8 cellular contexts compared by ENCODE assay signal in genomic region chr17:45150911-45151809, GRCh38. TPM values are rescaled to one million over a fixed set of nuclear protein-coding genes. Genes with fewer than 3 reads are reported as not detected.
DNase-seq lines count a peak whose midpoint lies in the region; ATAC-seq and TF ChIP-seq lines count a peak whose summit lies in the region.

No MANE protein-coding gene starts in this region.

- peaks cover 43% of the 10 kb centered on the region for H3K4me1 Mint-ChIP-seq in activated naive CD8-positive, alpha-beta T cell treated with anti-CD3 and anti-CD28 coated beads, Interleukin-2, amount 50 U/mL, for 24 hours

- peaks cover 25% of the 10 kb centered on the region for H3K36me3 Mint-ChIP-seq in activated naive CD8-positive, alpha-beta T cell treated with anti-CD3 and anti-CD28 coated beads, Interleukin-2, amount 50 U/mL, for 24 hours (ENCODE audit: low read depth)

- peak overlapping the region; percentile 96 for H3K27ac ChIP-seq in left ventricle myocardium inferior (replicated peaks)
- H3K27ac ChIP-seq in right lobe of liver: peak overlapping the region in 2 of 3 donors; percentile 69 to 98

- DNase-seq in left ventricle myocardium inferior: no peak
- DNase-seq in left cardiac atrium: no peak
- no peak for DNase-seq in activated naive CD8-positive, alpha-beta T cell treated with anti-CD3 and anti-CD28 coated beads, Interleukin-2, amount 50 U/mL, for 24 hours
- DNase-seq in right lobe of liver: no peak
- DNase-seq in NCI-H526 treated with DMSO at 0.1 percent for 48 hours (lab: John Stamatoyannopoulos, UW): no peak

- H3K36me3 ChIP-seq in left ventricle myocardium inferior (no peaks in the 10 kb centered on the region), right lobe of liver (no peaks in the 10 kb centered on the region)

- peak overlapping the region; percentile 62 for H3K27ac Mint-ChIP-seq in activated naive CD8-positive, alpha-beta T cell treated with anti-CD3 and anti-CD28 coated beads, Interleukin-2, amount 50 U/mL, for 24 hours

- 14% methylated on average over 8 of the region's 8 CpGs for WGBS in right lobe of liver (ENCODE audit: insufficient coverage, low coverage, low lambda C conversion rate, missing lambda C conversion rate)

- TF ChIP-seq POLR2A in right lobe of liver (IDR thresholded peaks at IDR 0.05): no peak

- peaks cover 4% of the 10 kb centered on the region for H3K27me3 Mint-ChIP-seq in activated naive CD8-positive, alpha-beta T cell treated with anti-CD3 and anti-CD28 coated beads, Interleukin-2, amount 50 U/mL, for 24 hours

- ATAC-seq in left cardiac atrium (no peak), right lobe of liver (no peak), HG03442 (IDR thresholded peaks at IDR 0.05; ENCODE audit: unreplicated experiment) (no peak), GM21423 (IDR thresholded peaks at IDR 0.05; ENCODE audit: unreplicated experiment) (no peak), esophagus mucosa (no peak)
- ATAC-seq in activated naive CD8-positive, alpha-beta T cell treated with anti-CD3 and anti-CD28 coated beads, Interleukin-2, amount 50 U/mL, for 24 hours: no peak

- peak overlapping the region; percentile 97 for H3K4me3 Mint-ChIP-seq in activated naive CD8-positive, alpha-beta T cell treated with anti-CD3 and anti-CD28 coated beads, Interleukin-2, amount 50 U/mL, for 24 hours

- no peak for TF ChIP-seq CTCF in left ventricle myocardium inferior (IDR thresholded peaks at IDR 0.05; ENCODE audit: borderline replicate concordance)
- TF ChIP-seq CTCF in right lobe of liver (IDR thresholded peaks at IDR 0.05): no peak

- intact Hi-C loops in left ventricle myocardium inferior (cut with micrococcal nuclease): no loop called here
- intact Hi-C loops in left cardiac atrium (cut with DNase I): loop anchor here in 1 of 2 donors (5.0 kb wide), 1 partner anchor 46 kb away; no protein-coding TSS in a partner anchor
- intact Hi-C loops in right lobe of liver (cut with DNase I): no loop called here

- H3K27me3 ChIP-seq in left ventricle myocardium inferior (ENCODE audit: low read depth) (no peaks in the 10 kb centered on the region), right lobe of liver (no peaks in the 10 kb centered on the region)

- no peaks in the 10 kb centered on the region for H3K9me3 ChIP-seq in left ventricle myocardium inferior (replicated peaks)
- H3K9me3 ChIP-seq in right lobe of liver: no peaks in the 10 kb centered on the region

- no peaks in the 10 kb centered on the region for H3K9me3 Mint-ChIP-seq in activated naive CD8-positive, alpha-beta T cell treated with anti-CD3 and anti-CD28 coated beads, Interleukin-2, amount 50 U/mL, for 24 hours

- H3K4me1 ChIP-seq in left ventricle myocardium inferior: peaks cover 75% of the 10 kb centered on the region
- peaks cover 0 to 14% (median 5%) of the 10 kb centered on the region in 4 donors for H3K4me1 ChIP-seq in right lobe of liver

- peak overlapping the region; percentile 87 for H3K4me3 ChIP-seq in left ventricle myocardium inferior
- H3K4me3 ChIP-seq in right lobe of liver: peak overlapping the region in 2 of 3 donors; percentile 78 to 94

RNA-seq across cellular contexts. Expression of gene HEXIM1, which starts 2.9 kb away (rescaled TPM):
- total RNA-seq in left ventricle myocardium inferior (28.8 TPM), left cardiac atrium (10 to 100 TPM; 27.8 to 31.7 TPM), right lobe of liver (10 to 100 TPM; 14.0 to 27.1 (median 19.6) TPM), esophagus mucosa (22.6 TPM)

RNA-seq across cellular contexts. Expression of gene HEXIM2, which starts 10.5 kb away (rescaled TPM):
- total RNA-seq in left ventricle myocardium inferior (7.0 TPM), left cardiac atrium (1 to 10 TPM; 4.2 to 4.4 TPM), right lobe of liver (10 to 100 TPM in 1 of 6 experiments, 1 to 10 TPM in 5; 2.6 to 13.5 (median 5.4) TPM), esophagus mucosa (4.7 TPM)

RNA-seq across cellular contexts. Expression of gene ACBD4, which starts 15.7 kb away (rescaled TPM):
- total RNA-seq in left ventricle myocardium inferior (6.4 TPM), left cardiac atrium (1 to 10 TPM; 8.4 to 8.7 TPM), right lobe of liver (10 to 100 TPM; 24.0 to 78.9 (median 56.9) TPM), esophagus mucosa (3.5 TPM)

RNA-seq across cellular contexts. Expression of gene PLCD3, which starts 18.8 kb away (rescaled TPM):
- total RNA-seq in left ventricle myocardium inferior: 146 TPM
- 100 to 1,000 TPM in 1 of 2 donors, 10 to 100 TPM in 1; 92.1 to 132 TPM for total RNA-seq in left cardiac atrium
- total RNA-seq in right lobe of liver: 10 to 100 TPM in 1 of 6 experiments, 1 to 10 TPM in 5; 2.0 to 26.4 (median 3.0) TPM
- 34.2 TPM for total RNA-seq in esophagus mucosa
